In the genomic region with DNA sequence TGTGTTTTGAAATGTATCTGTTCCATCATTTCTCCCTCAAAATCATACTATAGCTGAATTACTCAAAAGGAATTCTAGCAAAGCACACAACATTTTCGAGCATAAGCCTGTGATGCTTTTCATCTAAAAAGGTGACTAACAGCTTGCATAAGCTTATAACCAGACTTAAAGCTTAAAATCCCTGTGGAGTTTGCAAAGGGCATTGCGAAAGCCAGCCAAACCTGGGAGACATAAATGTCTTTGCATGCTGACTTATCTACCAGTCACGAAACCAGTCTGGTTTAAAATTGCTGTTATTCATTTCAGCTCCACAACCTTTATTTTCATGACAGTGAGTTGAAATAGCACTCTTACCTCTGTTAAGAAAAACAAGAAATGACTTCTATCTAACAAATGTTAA, we compare ENCODE assay signal across 12 cellular contexts. TPM values are rescaled to one million over a fixed set of nuclear protein-coding genes. Genes with fewer than 3 reads are reported as not detected.
DNase-seq lines count a peak whose midpoint lies in the region; ATAC-seq, FAIRE-seq and TF ChIP-seq lines count a peak whose summit lies in the region.
"Had no signal": no experiment of that assay in that cellular context is flagged by ENCODE, and none has a peak within 500 bp of the region (broad histone marks: within the 10 kb centered on the region; RNA-seq: fewer than 3 reads in every experiment).

No MANE protein-coding gene starts in this region.

- TF ChIP-seq RAD21 in K562 (CRISPR knock-in tag; conservative IDR thresholded peaks at IDR 0.05 in 1 of 2, IDR thresholded peaks at IDR 0.05 in 1 of 2) = no peak

- no peak overlapping the region for H3K4me3 ChIP-seq in K562
- H3K4me3 ChIP-seq: adrenal gland, left lung had no signal

- H3K36me3 ChIP-seq in K562 (ENCODE audit: control insufficient read depth, insufficient read depth, low read length) = no peaks in the 10 kb centered on the region
- H3K36me3 ChIP-seq: adrenal gland, left lung had no signal

- no peak overlapping the region for H3K4me2 ChIP-seq in K562 (ENCODE audit: insufficient read depth, low read length)

- no peak for TF ChIP-seq EP300 in K562 (IDR thresholded peaks at IDR 0.05; ENCODE audit: low read length)

- TF ChIP-seq CTCF in K562 (IDR thresholded peaks at IDR 0.05 in 2 of 3, conservative IDR thresholded peaks at IDR 0.05 in 1 of 3; ENCODE audit: insufficient read depth in 2 of 3, low read depth in 1 of 3, low read length in 3 of 3) = no peak

- H4K20me1 ChIP-seq in K562 (replicated peaks; ENCODE audit: control insufficient read depth, insufficient read depth, low read length) = no peaks in the 10 kb centered on the region

- no peaks in the 10 kb centered on the region for H3K9me1 ChIP-seq in K562 (ENCODE audit: control insufficient read depth, insufficient read depth, low read length)

- no peaks in the 10 kb centered on the region; the same call in 1 of the 2 replicates for H3K9me3 ChIP-seq in K562 (replicated peaks; ENCODE audit: control insufficient read depth, insufficient read depth, low read depth, low read length)
- H3K9me3 ChIP-seq: adrenal gland, left lung had no signal

- POLR2A ChIA-PET in K562 (lab: Yijun Ruan, JAX) = interaction anchor here (0.7 to 0.8 kb wide), 2 partner anchors 13 to 17 kb away, joined by 3 read pairs; no protein-coding TSS in a partner anchor

- H2AFZ ChIP-seq in K562 (ENCODE audit: low read depth, low read length) = 0 out of 2 replicates have a peak overlapping the region, but pooled peaks have one; percentile 18

- intact Hi-C loops in K562 (cut with micrococcal nuclease) = no loop called here

- H3K27ac ChIP-seq in K562 (ENCODE audit: extremely low read depth, low read depth, low read length) = no peak overlapping the region
- H3K27ac ChIP-seq: adrenal gland, left lung had no signal

- no TSS peak for BruUV-seq in K562 (replicated peaks; lab: Mats Ljungman, UMichigan)

- WGBS in K562 (ENCODE audit: insufficient coverage, low coverage, missing lambda C conversion rate) = 33% methylated on average over 3 of the region's 3 CpGs

- H3K9ac ChIP-seq in K562 (ENCODE audit: insufficient read depth in 1 of 2, low read depth in 2 of 2, low read length in 2 of 2) = no peak overlapping the region

- no peak for TF ChIP-seq POLR2A in K562 (conservative IDR thresholded peaks at IDR 0.05)

- CTCF ChIA-PET in K562 (lab: Yijun Ruan, JAX; ENCODE audit: low intra/inter-chr PET ratio) = no interaction called here

- H3K79me2 ChIP-seq in K562 (ENCODE audit: control insufficient read depth, insufficient read depth, low read length) = no peaks in the 10 kb centered on the region

- H3K27me3 ChIP-seq in K562 (ENCODE audit: control insufficient read depth in 2 of 2, insufficient read depth in 2 of 2, low read length in 2 of 2) = no peaks in the 10 kb centered on the region
- H3K27me3 ChIP-seq: adrenal gland, left lung had no signal

- peaks cover 0 to 40% of the 10 kb centered on the region in 2 experiments; a peak in 3 of 5 replicates for H3K4me1 ChIP-seq in K562 (replicated peaks in 1 of 2; ENCODE audit: control insufficient read depth in 2 of 2, insufficient read depth in 2 of 2, low read length in 2 of 2)
- H3K4me1 ChIP-seq: adrenal gland, left lung had no signal

- ATAC-seq in K562 = no peak
- no peak for ATAC-seq in HG02759 (IDR thresholded peaks at IDR 0.05; ENCODE audit: unreplicated experiment)
- ATAC-seq: left lung had no signal

- DNase-seq in AG08395 (ENCODE audit: low spot score) = peak; percentile 70
- DNase-seq in LHCN-M2 (ENCODE audit: low read depth) = peak; percentile 92
- DNase-seq in K562 (ENCODE audit: extremely low read depth in 1 of 4, low spot score in 3 of 4) = no peak
- DNase-seq in inferior parietal cortex (ENCODE audit: extremely low spot score) = peak; percentile 51
- no peak for DNase-seq in activated CD4-positive, alpha-beta T cell treated with anti-CD3 and anti-CD28 coated beads, Interleukin-2, amount 50 U/mL, for 48 hours
- no peak for DNase-seq in NCI-H187 (lab: John Stamatoyannopoulos, UW)
- DNase-seq in SW 1271 (lab: John Stamatoyannopoulos, UW) = no peak
- DNase-seq: adrenal gland; left lung; NCI-H1436 treated with DMSO at 0.1 percent for 48 hours; stimulated activated CD4-positive, alpha-beta T cell treated with anti-CD3 and anti-CD28 coated beads, Interleukin-4, amount 100 ng/mL, for 1 hour had no signal

- in situ Hi-C loops in K562 (cut with MboI) = no loop called here

- no peak for FAIRE-seq in K562 (lab: Jason Lieb, UNC)

TF ChIP-seq in K562, 482 proteins besides CTCF, POLR2A, EP300 and RAD21:
- no peak for TF ChIP-seq CEBPG (CRISPR knock-in tag; IDR thresholded peaks at IDR 0.05)
- TF ChIP-seq CEBPG (tag; conservative IDR thresholded peaks at IDR 0.05 in 1 of 2, IDR thresholded peaks at IDR 0.05 in 1 of 2) = peak in 1 of 2 experiments; percentile 52; a peak in 1 of 4 replicates
- TF ChIP-seq CEBPB (tag; IDR thresholded peaks at IDR 0.05) = peak; percentile 89
- no peak for TF ChIP-seq ZNF444 (CRISPR knock-in tag; IDR thresholded peaks at IDR 0.05)

RNA-seq across cellular contexts. Expression of gene LIPC, which starts 35.6 kb away (rescaled TPM):
- 0.40 and 1.3 TPM in 2 replicates for total RNA-seq in LHCN-M2 (2014; rRNA removed)
- polyA plus RNA-seq in LHCN-M2 (2012) = 1.00 TPM
- 0.42 TPM in 1 of 2 replicates, not detected in the other for total RNA-seq in K562 (2011; cell fraction: chromatin; rRNA removed; ENCODE audit: low replicate concordance)
- 0.17 and 0.26 TPM in 2 replicates for total RNA-seq in K562 (2011; cell fraction: nucleolus; rRNA removed)
- 0.15 and 0.92 TPM in 2 replicates for total RNA-seq in K562 (2011; cell fraction: nucleoplasm; rRNA removed)
- 0.08 TPM in 1 of 2 replicates, not detected in the other for total RNA-seq in K562 (2014; rRNA removed)
- 0.07 and 0.29 TPM in 2 replicates for total RNA-seq in K562 (2014; rRNA removed; fragmentation: Illumina TruSeq; extraction: Trizol)
- 0.15 and 0.33 TPM in 2 replicates for total RNA-seq in K562 (2015; rRNA removed; fragmentation: Illumina TruSeq; extraction: Trizol)
- total RNA-seq in K562 (2021) = 0.13 and 0.27 TPM in 2 replicates
- 0.11 and 0.12 TPM in 2 replicates for polyA plus RNA-seq in K562 (2011; rRNA removed)
- 0.16 TPM in 1 of 2 replicates, not detected in the other for polyA plus RNA-seq in K562 (2011; cell fraction: cytosol; rRNA removed)
- 0.14 and 0.36 TPM in 2 replicates for polyA plus RNA-seq in K562 (2011; cell fraction: nucleus; rRNA removed)
- 0.76 and 4.9 TPM in 2 replicates for polyA plus RNA-seq in K562 (2012)
- polyA plus RNA-seq in K562 (2014; fragmentation: Illumina TruSeq; extraction: Trizol) = 0.09 and 0.14 TPM in 2 replicates
- polyA plus RNA-seq in K562 (2014; fragmentation: Nextera tagmentation; extraction: Ambion mirVana) = under 1 TPM in 1 of 2 experiments, not detected in 1; 0.07 TPM
- 0.35 and 0.41 TPM in 2 replicates for polyA plus RNA-seq in K562 (2014; rRNA removed)
- polyA minus RNA-seq in K562 (2011; rRNA and poly(A)+ RNA removed) = 0.11 and 0.12 TPM in 2 replicates
- not detected in 2 replicates for polyA minus RNA-seq in K562 (2011; cell fraction: cytosol; rRNA and poly(A)+ RNA removed)
- polyA minus RNA-seq in K562 (2011; cell fraction: nucleus; rRNA and poly(A)+ RNA removed) = 0.13 and 0.22 TPM in 2 replicates

Comparison
In these comparisons a context has a peak if more than half of its experiments do, and no peak if none do; other contexts are left out.
1. DNase-seq: peak in AG08395 (single experiment), LHCN-M2 (single experiment) and inferior parietal cortex (single experiment); none in K562 (0 of 4), activated CD4-positive, alpha-beta T cell treated with anti-CD3 and anti-CD28 coated beads, Interleukin-2, amount 50 U/mL, for 48 hours (0 of 2), NCI-H187 (0 of 2) and SW 1271 (0 of 2).